ENCODE assay signal across 21 cellular contexts in the genomic region with DNA sequence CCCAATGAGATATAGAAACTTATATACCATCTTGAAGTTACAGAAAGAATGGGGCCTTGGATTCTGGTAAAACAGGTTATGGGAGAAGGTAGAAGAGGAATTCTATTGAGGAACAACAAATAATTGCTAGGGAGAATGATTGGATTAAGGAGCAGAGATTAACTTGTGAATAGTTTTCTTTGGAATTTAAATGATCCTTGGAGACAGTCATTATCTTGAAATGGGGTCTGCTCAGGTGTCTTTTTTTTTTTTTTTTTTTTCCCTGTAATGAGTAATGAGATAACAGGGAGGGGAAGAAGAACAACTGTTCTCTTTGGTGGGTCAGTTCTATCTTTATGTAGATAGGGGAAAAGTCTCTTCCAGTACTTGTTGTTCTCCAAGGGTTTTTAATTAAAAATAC.
DNase-seq lines count a peak whose midpoint lies in the region; ATAC-seq, FAIRE-seq and TF ChIP-seq lines count a peak whose summit lies in the region.
"Had no signal": no experiment of that assay in that cellular context is flagged by ENCODE, and none has a peak within 500 bp of the region (broad histone marks: within the 10 kb centered on the region; RNA-seq: fewer than 3 reads in every experiment).

No MANE protein-coding gene starts in this region.

- H3K4me1 ChIP-seq in A549, result no peaks in the 10 kb centered on the region
- H3K4me1 ChIP-seq in HUES48 (ENCODE audit: control insufficient read depth, insufficient read depth, low read length), result peaks cover 38% of the 10 kb centered on the region
- no peaks in the 10 kb centered on the region for H3K4me1 ChIP-seq in astrocyte (ENCODE audit: insufficient read depth, low read length)
- H3K4me1 ChIP-seq: BLaER1 treated with 17β-estradiol and CSF1 and Interleukin-3, amounts not matched to agents 10 nM and 100 nM had no signal

- ATAC-seq in A549 (no peak), HG03565 (IDR thresholded peaks at IDR 0.05; ENCODE audit: unreplicated experiment) (no peak)
- ATAC-seq: CD8-positive, alpha-beta T cell; GM12878; HepG2 had no signal

- intact Hi-C loops in MCF 10A (cut with micrococcal nuclease), result no loop called here

- FAIRE-seq in A549 (lab: Jason Lieb, UNC) (peak; percentile 7), astrocyte (lab: Jason Lieb, UNC) (no peak)
- FAIRE-seq: GM12878, HepG2 had no signal

- H3K27me3 Mint-ChIP-seq in astrocyte (ENCODE audit: low read depth, unreplicated experiment), result no peaks in the 10 kb centered on the region
- H3K27me3 Mint-ChIP-seq in MCF 10A (ENCODE audit: insufficient read depth, unreplicated experiment), result peaks cover 9% of the 10 kb centered on the region
- H3K27me3 Mint-ChIP-seq: B cell, IgD-negative memory B cell had no signal

- H3K4me3 Mint-ChIP-seq in astrocyte (ENCODE audit: unreplicated experiment), result no peak overlapping the region
- no peak overlapping the region for H3K4me3 Mint-ChIP-seq in MCF 10A (ENCODE audit: unreplicated experiment)
- H3K4me3 Mint-ChIP-seq: B cell; CD8-positive, alpha-beta T cell; IgD-negative memory B cell had no signal

- no peak overlapping the region for H2AFZ ChIP-seq in astrocyte (ENCODE audit: low read depth, low read length)

- no peak overlapping the region for H3K9ac ChIP-seq in HUES48 (ENCODE audit: low read depth, low read length)
- H3K9ac ChIP-seq in astrocyte (ENCODE audit: low read length), result no peak overlapping the region
- H3K9ac ChIP-seq: BLaER1 treated with 17β-estradiol and CSF1 and Interleukin-3, amounts not matched to agents 10 nM and 100 nM had no signal

- no peaks in the 10 kb centered on the region for H3K36me3 Mint-ChIP-seq in astrocyte (ENCODE audit: low read depth, unreplicated experiment)
- no peaks in the 10 kb centered on the region for H3K36me3 Mint-ChIP-seq in MCF 10A (ENCODE audit: insufficient read depth, unreplicated experiment)
- H3K36me3 Mint-ChIP-seq: CD8-positive, alpha-beta T cell had no signal

- BruUV-seq in MCF 10A (replicated peaks; lab: Mats Ljungman, UMichigan), result no TSS peak

- POLR2A ChIA-PET in A549 (lab: Yijun Ruan, JAX), result no interaction called here
- POLR2A ChIA-PET in MCF 10A (lab: Yijun Ruan, JAX), result no interaction called here

- peak overlapping the region; percentile 3 for H3K27ac Mint-ChIP-seq in astrocyte (ENCODE audit: unreplicated experiment)
- no peak overlapping the region for H3K27ac Mint-ChIP-seq in MCF 10A (ENCODE audit: low read depth, unreplicated experiment)
- H3K27ac Mint-ChIP-seq: B cell; CD8-positive, alpha-beta T cell; IgD-negative memory B cell had no signal

- no peaks in the 10 kb centered on the region for H3K27me3 ChIP-seq in HUES48 (ENCODE audit: control insufficient read depth, insufficient read depth, low read length)
- no peaks in the 10 kb centered on the region for H3K27me3 ChIP-seq in astrocyte (ENCODE audit: insufficient read depth, low read length)

- H4K20me1 ChIP-seq in astrocyte (ENCODE audit: insufficient read depth, low read length), result no peaks in the 10 kb centered on the region
- H4K20me1 ChIP-seq: BLaER1 treated with 17β-estradiol and CSF1 and Interleukin-3, amounts not matched to agents 10 nM and 100 nM had no signal

- TF ChIP-seq POLR2A in A549 (IDR thresholded peaks at IDR 0.05; ENCODE audit: low read length), result no peak

- CTCF ChIA-PET in A549 (lab: Yijun Ruan, JAX) (no interaction called here), MCF 10A (lab: Yijun Ruan, JAX) (no interaction called here)

- no peak overlapping the region for H3K4me3 ChIP-seq in A549
- peak overlapping the region; percentile 39; the same call in 1 of the 2 replicates for H3K4me3 ChIP-seq in HUES48 (ENCODE audit: low read depth, low read length)
- no peak overlapping the region for H3K4me3 ChIP-seq in astrocyte (ENCODE audit: insufficient read depth, low read depth, low read length)
- H3K4me3 ChIP-seq: BLaER1 treated with 17β-estradiol and CSF1 and Interleukin-3, amounts not matched to agents 10 nM and 100 nM; GM12878 had no signal

- H3K36me3 ChIP-seq in HUES48 (ENCODE audit: control insufficient read depth, insufficient read depth, low read length) (no peaks in the 10 kb centered on the region), astrocyte (ENCODE audit: insufficient read depth, low read length) (no peaks in the 10 kb centered on the region)
- H3K36me3 ChIP-seq: BLaER1 treated with 17β-estradiol and CSF1 and Interleukin-3, amounts not matched to agents 10 nM and 100 nM had no signal

- TF ChIP-seq CTCF in A549 (IDR thresholded peaks at IDR 0.05) (no peak), astrocyte (IDR thresholded peaks at IDR 0.05; ENCODE audit: insufficient read depth, low read depth, low read length) (no peak), MCF 10A (IDR thresholded peaks at IDR 0.05; ENCODE audit: unreplicated experiment) (no peak)

- H3K79me2 ChIP-seq in astrocyte (ENCODE audit: insufficient read depth, low read length), result no peaks in the 10 kb centered on the region

- H3K4me2 ChIP-seq in A549, result no peak overlapping the region
- H3K4me2 ChIP-seq in astrocyte (ENCODE audit: low read length), result no peak overlapping the region
- H3K4me2 ChIP-seq: BLaER1 treated with 17β-estradiol and CSF1 and Interleukin-3, amounts not matched to agents 10 nM and 100 nM had no signal

- no peak for DNase-seq in A549 (ENCODE audit: low read depth in 1 of 2, low spot score in 1 of 2)
- no peak for DNase-seq in astrocyte (ENCODE audit: low read depth)
- peak; percentile 15 for DNase-seq in iPS DF 19.7 (ENCODE audit: low read depth, low spot score)
- DNase-seq in COR-L47 (lab: John Stamatoyannopoulos, UW), result no peak
- no peak for DNase-seq in MCF 10A (ENCODE audit: unreplicated experiment)
- DNase-seq in amniotic stem cell (lab: John Stamatoyannopoulos, UW), result no peak
- DNase-seq: 8988T; CD8-positive, alpha-beta T cell; DMS 273 treated with DMSO at 0.1 percent for 48 hours; DMS53; DND-41; EL; HCEC 1CT; KBM-7 had no signal

- H3K4me1 Mint-ChIP-seq in astrocyte (ENCODE audit: low read depth, unreplicated experiment) (no peaks in the 10 kb centered on the region), MCF 10A (ENCODE audit: insufficient read depth, unreplicated experiment) (no peaks in the 10 kb centered on the region)
- H3K4me1 Mint-ChIP-seq: B cell had no signal

- H3K9me3 Mint-ChIP-seq in astrocyte (ENCODE audit: unreplicated experiment), result peaks cover 1% of the 10 kb centered on the region
- peaks cover 7% of the 10 kb centered on the region for H3K9me3 Mint-ChIP-seq in MCF 10A (ENCODE audit: unreplicated experiment)
- H3K9me3 Mint-ChIP-seq: CD8-positive, alpha-beta T cell; IgD-negative memory B cell had no signal

- TF ChIP-seq RAD21 in A549 (conservative IDR thresholded peaks at IDR 0.05 in 1 of 2, IDR thresholded peaks at IDR 0.05 in 1 of 2), result no peak

- TF ChIP-seq EP300 in A549 (IDR thresholded peaks at IDR 0.05), result no peak

- H3K9me3 ChIP-seq in A549, result no peaks in the 10 kb centered on the region
- H3K9me3 ChIP-seq in HUES48 (ENCODE audit: control insufficient read depth, insufficient read depth, low read length), result peaks cover 6% of the 10 kb centered on the region; the same call in 1 of the 2 replicates
- no peaks in the 10 kb centered on the region for H3K9me3 ChIP-seq in astrocyte (ENCODE audit: insufficient read depth, low read depth, low read length)
- H3K9me3 ChIP-seq: BLaER1 treated with 17β-estradiol and CSF1 and Interleukin-3, amounts not matched to agents 10 nM and 100 nM had no signal

- no peak overlapping the region for H3K27ac ChIP-seq in A549
- H3K27ac ChIP-seq in HUES48 (ENCODE audit: low read depth, low read length), result peak overlapping the region; percentile 69
- H3K27ac ChIP-seq in astrocyte (ENCODE audit: low read depth, low read length), result no peak overlapping the region
- H3K27ac ChIP-seq: BLaER1 treated with 17β-estradiol and CSF1 and Interleukin-3, amounts not matched to agents 10 nM and 100 nM had no signal

TF ChIP-seq in A549, 52 proteins besides CTCF, POLR2A, EP300 and RAD21 (continues in another document):
- no peak for TF ChIP-seq REST (IDR thresholded peaks at IDR 0.05)
- no peak for TF ChIP-seq TP53 (CRISPR knock-in tag; IDR thresholded peaks at IDR 0.05)
- no peak for TF ChIP-seq RCOR1 (IDR thresholded peaks at IDR 0.05; ENCODE audit: low read depth, low read length)
- no peak for TF ChIP-seq RFX5 (IDR thresholded peaks at IDR 0.05)
- no peak for TF ChIP-seq ZC3H11A (IDR thresholded peaks at IDR 0.05)
- TF ChIP-seq HEYL (CRISPR knock-in tag; IDR thresholded peaks at IDR 0.05), result no peak
- no peak for TF ChIP-seq CEBPB (IDR thresholded peaks at IDR 0.05)
- no peak for TF ChIP-seq KDM1A (IDR thresholded peaks at IDR 0.05; ENCODE audit: low read depth)
- TF ChIP-seq CBX2 (IDR thresholded peaks at IDR 0.05; ENCODE audit: borderline replicate concordance, low read depth), result no peak
- TF ChIP-seq HOXB5 (CRISPR knock-in tag; IDR thresholded peaks at IDR 0.05), result no peak
- no peak for TF ChIP-seq ESRRA (IDR thresholded peaks at IDR 0.05; ENCODE audit: borderline replicate concordance, low read length)
